In the genomic region with DNA sequence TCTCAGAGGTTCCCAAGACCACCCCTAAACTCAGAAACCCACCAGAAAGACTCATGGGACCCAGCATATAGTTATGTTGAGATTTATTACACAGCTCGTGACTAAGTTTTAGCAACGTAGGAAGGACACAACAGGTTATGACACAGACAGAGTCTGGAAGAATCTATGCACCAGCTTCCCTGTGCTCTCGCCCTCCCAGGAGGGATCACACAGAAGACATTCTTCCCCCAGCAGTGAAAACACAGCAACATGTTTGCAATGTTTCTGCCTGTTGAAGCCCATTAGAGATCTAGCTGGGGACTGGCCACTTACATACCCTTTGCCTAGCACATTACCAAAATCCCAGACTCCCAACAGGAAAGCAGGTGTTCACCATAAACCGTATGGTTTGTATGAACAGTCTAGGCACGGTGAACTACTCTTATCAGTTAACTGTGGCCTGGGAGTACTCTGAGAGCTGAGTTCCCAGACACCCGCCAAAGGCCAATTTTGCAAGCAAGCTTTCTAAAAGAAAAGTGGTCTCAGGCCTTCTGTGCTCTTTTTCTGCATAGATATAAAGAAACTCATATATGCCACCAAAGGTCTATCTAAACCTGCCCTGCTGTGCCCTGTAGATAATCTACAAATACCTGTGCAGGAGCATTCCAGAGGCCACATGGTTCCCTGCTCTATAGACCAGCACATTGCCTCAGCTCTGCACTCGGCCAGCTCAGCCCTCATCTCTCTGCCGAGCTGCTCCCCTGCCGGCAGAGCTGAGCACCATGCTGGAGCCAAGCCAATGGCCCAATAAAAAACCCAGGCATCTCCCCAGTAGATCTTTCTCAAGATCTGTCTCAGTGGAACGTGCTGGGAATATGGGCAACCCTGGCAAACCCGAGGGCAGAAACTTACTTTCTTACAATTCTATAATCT, we compare ENCODE assay signal across 11 cellular contexts.
DNase-seq lines count a peak whose midpoint lies in the region; ATAC-seq and TF ChIP-seq lines count a peak whose summit lies in the region.
"Had no signal": no experiment of that assay in that cellular context is flagged by ENCODE, and none has a peak within 500 bp of the region (broad histone marks: within the 10 kb centered on the region; RNA-seq: fewer than 3 reads in every experiment).

No MANE protein-coding gene starts in this region.

- DNase-seq in DMS79 (lab: John Stamatoyannopoulos, UW) (peak; percentile 9), SK-N-DZ (ENCODE audit: low spot score) (peak; percentile 38), renal cortical epithelial cell (ENCODE audit: low read depth) (peak; percentile 14), ovary (no peak), SIG-M5 (lab: John Stamatoyannopoulos, UW) (no peak), NOMO-1 treated with dmso at 0.1 percent for 144 hours (lab: John Stamatoyannopoulos, UW; ENCODE audit: unreplicated experiment) (no peak)
- DNase-seq: GDM1, NCI-H1930 had no signal

- 60 to 92% methylated on average over 6 to 7 of the region's 11 CpGs for WGBS in gastroesophageal sphincter (ENCODE audit: low coverage in 1 of 2), 2 donors
- WGBS in ovary, 3 donors: 62 to 70% (median 64%) methylated on average over 11 of the region's 11 CpGs

- H3K9me3 ChIP-seq in gastroesophageal sphincter (no peaks in the 10 kb centered on the region), ovary (no peaks in the 10 kb centered on the region)
- H3K9me3 ChIP-seq: neutrophil had no signal

- H3K4me1 ChIP-seq in gastroesophageal sphincter (no peaks in the 10 kb centered on the region), ovary (ENCODE audit: insufficient read depth) (no peaks in the 10 kb centered on the region)

- H3K27me3 ChIP-seq in gastroesophageal sphincter (no peaks in the 10 kb centered on the region), ovary (no peaks in the 10 kb centered on the region)
- H3K27me3 ChIP-seq: neutrophil had no signal

- TF ChIP-seq POLR2A in gastroesophageal sphincter (IDR thresholded peaks at IDR 0.05): no peak
- no peak for TF ChIP-seq POLR2A in ovary (IDR thresholded peaks at IDR 0.05)

- no peaks in the 10 kb centered on the region for H3K36me3 ChIP-seq in gastroesophageal sphincter
- H3K36me3 ChIP-seq in ovary: no peaks in the 10 kb centered on the region
- H3K36me3 ChIP-seq: neutrophil had no signal

- no peak overlapping the region for H3K27ac ChIP-seq in gastroesophageal sphincter
- no peak overlapping the region for H3K27ac ChIP-seq in ovary
- H3K27ac ChIP-seq: neutrophil had no signal

- intact Hi-C loops in ovary (cut with DNase I): no loop called here

- ATAC-seq in gastroesophageal sphincter: peak; percentile 31
- ATAC-seq in GM21423 (IDR thresholded peaks at IDR 0.05; ENCODE audit: unreplicated experiment): no peak

- TF ChIP-seq EP300 in gastroesophageal sphincter (IDR thresholded peaks at IDR 0.05) (no peak), ovary (IDR thresholded peaks at IDR 0.05) (no peak)

- TF ChIP-seq CTCF in gastroesophageal sphincter (IDR thresholded peaks at IDR 0.05) (peak in 1 of 4 experiments; percentile 7), ovary (IDR thresholded peaks at IDR 0.05) (no peak)

- H3K4me3 ChIP-seq in gastroesophageal sphincter (no peak overlapping the region), ovary (no peak overlapping the region)

Comparison
In these comparisons a context has a peak if more than half of its experiments do, and no peak if none do; other contexts are left out.
1. DNase-seq: peak in DMS79 (single experiment), SK-N-DZ (single experiment) and renal cortical epithelial cell (single experiment); none in ovary (0 of 5), SIG-M5 (single experiment) and NOMO-1 treated with dmso at 0.1 percent for 144 hours (single experiment).